18 cellular contexts compared by ENCODE assay signal in genomic region chr3:142818651-142819050, GRCh38.
"Had no signal": no experiment of that assay in that cellular context is flagged by ENCODE, and none has a peak within 500 bp of the region (broad histone marks: within the 10 kb centered on the region; RNA-seq: fewer than 3 reads in every experiment).

No MANE protein-coding gene starts in this region.

- H3K9ac ChIP-seq: SK-N-SH had no signal

- DNase-seq: Karpas-422, KG1, MM.1S, NCI-H1092 treated with DMSO at 0.1 percent for 48 hours, NCI-H1436, NCI-H187, NCI-H2029, NCI-H2081 treated with DMSO at 0.1 percent for 48 hours, NCI-H2171, NCI-H226, NCI-H446, NCI-H510A, NCI-H524 treated with DMSO at 0.1 percent for 48 hours, NCI-H69, NCI-H774, RPMI8226, SHP77, SK-N-SH had no signal

- H3K4me2 ChIP-seq: SK-N-SH had no signal

- H3K9me3 ChIP-seq: SK-N-SH had no signal
